In genomic region chr9:3330792-3331420, GRCh38 we compare ENCODE assay signal across 18 cellular contexts.
DNase-seq lines count a peak whose midpoint lies in the region; ATAC-seq and TF ChIP-seq lines count a peak whose summit lies in the region.
"Had no signal": no experiment of that assay in that cellular context is flagged by ENCODE, and none has a peak within 500 bp of the region (broad histone marks: within the 10 kb centered on the region; RNA-seq: fewer than 3 reads in every experiment).

No MANE protein-coding gene starts in this region.

- H3K27me3 ChIP-seq in IMR-90 (ENCODE audit: control insufficient read depth, insufficient read depth, low read length) (no peaks in the 10 kb centered on the region), kidney epithelial cell (ENCODE audit: control insufficient read depth, insufficient read depth, low read length) (no peaks in the 10 kb centered on the region)
- H3K27me3 ChIP-seq: ascending aorta, thyroid gland had no signal

- no peak overlapping the region for H3K23ac ChIP-seq in IMR-90 (ENCODE audit: low read depth, low read length)

- no peak overlapping the region for H3K18ac ChIP-seq in IMR-90 (ENCODE audit: low read depth, low read length)

- no peaks in the 10 kb centered on the region for H3K36me3 Mint-ChIP-seq in activated T-helper 1 cell treated with anti-CD3 and anti-CD28 coated beads, Interleukin-12 subunit alpha, Interleukin-12 subunit beta, Interleukin-2, Interleukin-4 antibody, amounts not matched to agents 30 ng/mL and 10 ng/mL and 1 ng/mL, durations not matched to agents 14 hours and 24 hours and 36 hours (ENCODE audit: low read depth)

- H3K79me1 ChIP-seq in IMR-90 (ENCODE audit: low read depth in 1 of 2, low read length in 2 of 2) = no peaks in the 10 kb centered on the region; a peak in 1 of 4 replicates

- DNase-seq in AG08395 (ENCODE audit: low spot score) (peak; percentile 35), IMR-90 (peak; percentile 82), astrocyte of the spinal cord (ENCODE audit: low read depth, low spot score) (peak; percentile 68), kidney epithelial cell (ENCODE audit: low read depth) (peak; percentile 1), OCI-M2 (lab: John Stamatoyannopoulos, UW; ENCODE audit: unreplicated experiment) (no peak), GOT3 (lab: John Stamatoyannopoulos, UW) (no peak)
- no peak for DNase-seq in activated T-helper 1 cell treated with anti-CD3 and anti-CD28 coated beads, Interleukin-12 subunit alpha, Interleukin-12 subunit beta, Interleukin-2, Interleukin-4 antibody, amounts not matched to agents 30 ng/mL and 10 ng/mL and 1 ng/mL, durations not matched to agents 14 hours and 24 hours and 36 hours (ENCODE audit: low spot score)
- no peak for DNase-seq in activated naive CD4-positive, alpha-beta T cell treated with anti-CD3 and anti-CD28 coated beads, Interleukin-2, amount 50 U/mL, for 16 hours
- DNase-seq: activated CD8-positive, alpha-beta T cell treated with anti-CD3 and anti-CD28 coated beads, Interleukin-2, amount 10 ng/mL, durations not matched to agents 7 days and 5 days; NCI-H1105; stimulated activated CD4-positive, alpha-beta T cell treated with anti-CD3 and anti-CD28 coated beads, Interleukin-2, amount 100 ng/mL, for 48 hours; stimulated activated CD8-positive, alpha-beta memory T cell treated with anti-CD3 and anti-CD28 coated beads, Interleukin-4, amount 100 ng/mL, for 48 hours; thyroid gland; WERI-Rb-1 had no signal

- H3K9ac ChIP-seq in IMR-90 (ENCODE audit: low read depth, low read length) = no peak overlapping the region

- no peak overlapping the region for H2AK9ac ChIP-seq in IMR-90 (replicated peaks; ENCODE audit: low read depth, low read length, poor library complexity)

- no peaks in the 10 kb centered on the region for H4K20me1 ChIP-seq in IMR-90 (ENCODE audit: insufficient read depth, low read length)

- no peak overlapping the region for H3K27ac Mint-ChIP-seq in activated T-helper 1 cell treated with anti-CD3 and anti-CD28 coated beads, Interleukin-12 subunit alpha, Interleukin-12 subunit beta, Interleukin-2, Interleukin-4 antibody, amounts not matched to agents 30 ng/mL and 10 ng/mL and 1 ng/mL, durations not matched to agents 14 hours and 24 hours and 36 hours
- H3K27ac Mint-ChIP-seq: activated CD8-positive, alpha-beta T cell treated with anti-CD3 and anti-CD28 coated beads, Interleukin-2, amount 10 ng/mL, durations not matched to agents 7 days and 5 days; activated T-helper 2 cell treated with anti-CD3 and anti-CD28 coated beads, Interferon-gamma antibody, Interleukin-2, Interleukin-4, amounts not matched to agents 10 μg/mL and 5 μg/mL and 100 μg/mL, durations not matched to agents 14 hours and 24 hours and 36 hours had no signal

- H2BK20ac ChIP-seq in IMR-90 (ENCODE audit: low read depth, low read length) = no peak overlapping the region

- H3K4me3 ChIP-seq in IMR-90 (ENCODE audit: insufficient read depth, low read depth, low read length) (no peak overlapping the region), astrocyte of the spinal cord (ENCODE audit: low read depth, low read length) (no peak overlapping the region), kidney epithelial cell (ENCODE audit: low read depth, low read length) (no peak overlapping the region)
- H3K4me3 ChIP-seq: ascending aorta, thyroid gland had no signal

- in situ Hi-C loops in IMR-90 (cut with MboI; ENCODE audit: low sequenced_read_pairs) (no loop called here), astrocyte of the spinal cord (cut with HindIII; ENCODE audit: low sequenced_read_pairs) (no loop called here)

- no peaks in the 10 kb centered on the region for H3K4me1 Mint-ChIP-seq in activated T-helper 1 cell treated with anti-CD3 and anti-CD28 coated beads, Interleukin-12 subunit alpha, Interleukin-12 subunit beta, Interleukin-2, Interleukin-4 antibody, amounts not matched to agents 30 ng/mL and 10 ng/mL and 1 ng/mL, durations not matched to agents 14 hours and 24 hours and 36 hours (ENCODE audit: low read depth)
- H3K4me1 Mint-ChIP-seq: neural crest cell had no signal

- no peak overlapping the region for H3K27ac ChIP-seq in IMR-90 (ENCODE audit: insufficient read depth, low read length)
- H3K27ac ChIP-seq: ascending aorta, thyroid gland, WERI-Rb-1 had no signal

- no peak overlapping the region for H3K4me3 Mint-ChIP-seq in activated T-helper 1 cell treated with anti-CD3 and anti-CD28 coated beads, Interleukin-12 subunit alpha, Interleukin-12 subunit beta, Interleukin-2, Interleukin-4 antibody, amounts not matched to agents 30 ng/mL and 10 ng/mL and 1 ng/mL, durations not matched to agents 14 hours and 24 hours and 36 hours
- H3K4me3 Mint-ChIP-seq: activated CD8-positive, alpha-beta T cell treated with anti-CD3 and anti-CD28 coated beads, Interleukin-2, amount 10 ng/mL, durations not matched to agents 7 days and 5 days; neural crest cell had no signal

- H2BK15ac ChIP-seq in IMR-90 (ENCODE audit: low read depth, low read length) = no peak overlapping the region

- H2AFZ ChIP-seq in IMR-90 (replicated peaks; ENCODE audit: low read length, poor library complexity) = no peak overlapping the region

- no peak overlapping the region for H2BK5ac ChIP-seq in IMR-90 (ENCODE audit: low read depth, low read length, poor library complexity, severe bottlenecking)

- no peaks in the 10 kb centered on the region for H3K9me1 ChIP-seq in IMR-90 (ENCODE audit: insufficient read depth, low read length)

- no peak overlapping the region for H4K8ac ChIP-seq in IMR-90 (ENCODE audit: low read depth in 2 of 2, low read length in 2 of 2)

- dilution Hi-C loops in IMR-90 (cut with HindIII; ENCODE audit: low sequenced_read_pairs, unreplicated experiment) = no loop called here

- no peak overlapping the region for H2BK120ac ChIP-seq in IMR-90 (ENCODE audit: low read depth, low read length)

- CTCF ChIA-PET in IMR-90 (lab: Yijun Ruan, JAX) = interaction anchor here (1.0 to 1.8 kb wide), 4 partner anchors 8 to 90 kb away, joined by 3 to 6 read pairs (median 4); no protein-coding TSS in a partner anchor

- H2AK5ac ChIP-seq in IMR-90 (ENCODE audit: low read depth, low read length) = no peak overlapping the region

- no peak overlapping the region for H3K14ac ChIP-seq in IMR-90 (replicated peaks; ENCODE audit: low read depth, low read length)

- no peak for TF ChIP-seq POLR2A in IMR-90 (IDR thresholded peaks at IDR 0.05; ENCODE audit: low read depth, low read length)

- TF ChIP-seq RAD21 in IMR-90 (IDR thresholded peaks at IDR 0.05; ENCODE audit: low read length) = no peak

- no peak overlapping the region for H3K4ac ChIP-seq in IMR-90 (ENCODE audit: low read depth, low read length)

- BruUV-seq in IMR-90 (replicated peaks; lab: Mats Ljungman, UMichigan) = no TSS peak

- H3K9me3 Mint-ChIP-seq in activated T-helper 1 cell treated with anti-CD3 and anti-CD28 coated beads, Interleukin-12 subunit alpha, Interleukin-12 subunit beta, Interleukin-2, Interleukin-4 antibody, amounts not matched to agents 30 ng/mL and 10 ng/mL and 1 ng/mL, durations not matched to agents 14 hours and 24 hours and 36 hours = no peaks in the 10 kb centered on the region
- H3K9me3 Mint-ChIP-seq: activated T-helper 2 cell treated with anti-CD3 and anti-CD28 coated beads, Interferon-gamma antibody, Interleukin-2, Interleukin-4, amounts not matched to agents 10 μg/mL and 5 μg/mL and 100 μg/mL, durations not matched to agents 14 hours and 24 hours and 36 hours; neural crest cell had no signal

- no peak overlapping the region for H4K91ac ChIP-seq in IMR-90 (ENCODE audit: insufficient read depth, low read depth, low read length)

- H3K4me1 ChIP-seq in IMR-90 (ENCODE audit: control insufficient read depth, insufficient read depth, low read length) = no peaks in the 10 kb centered on the region
- H3K4me1 ChIP-seq: ascending aorta had no signal

- no peak for TF ChIP-seq CTCF in IMR-90 (conservative IDR thresholded peaks at IDR 0.05; ENCODE audit: low read depth, low read length)
- no peak for TF ChIP-seq CTCF in astrocyte of the spinal cord (IDR thresholded peaks at IDR 0.05; ENCODE audit: low read depth, low read length)
- TF ChIP-seq CTCF in kidney epithelial cell (IDR thresholded peaks at IDR 0.05; ENCODE audit: insufficient read depth, low read length, poor library complexity, severe bottlenecking) = no peak

- intact Hi-C loops in IMR-90 (cut with micrococcal nuclease) = loop anchor here (5.0 kb wide), 1 partner anchor 116 kb away; no protein-coding TSS in a partner anchor
- intact Hi-C loops in activated T-helper 1 cell treated with anti-CD3 and anti-CD28 coated beads, Interleukin-12 subunit alpha, Interleukin-12 subunit beta, Interleukin-2, Interleukin-4 antibody, amounts not matched to agents 30 ng/mL and 10 ng/mL and 1 ng/mL, durations not matched to agents 14 hours and 24 hours and 36 hours (cut with micrococcal nuclease) = no loop called here

- no peaks in the 10 kb centered on the region for H3K36me3 ChIP-seq in IMR-90 (ENCODE audit: control insufficient read depth, insufficient read depth, low read length)
- no peaks in the 10 kb centered on the region for H3K36me3 ChIP-seq in kidney epithelial cell (ENCODE audit: control insufficient read depth, insufficient read depth, low read length)
- H3K36me3 ChIP-seq: ascending aorta, thyroid gland, WERI-Rb-1 had no signal

- POLR2A ChIA-PET in IMR-90 (lab: Charles Lee; ENCODE audit: unreplicated experiment) = no interaction called here

- no peak overlapping the region for H4K5ac ChIP-seq in IMR-90 (ENCODE audit: low read depth, low read length)

- no peaks in the 10 kb centered on the region for H3K27me3 Mint-ChIP-seq in activated T-helper 1 cell treated with anti-CD3 and anti-CD28 coated beads, Interleukin-12 subunit alpha, Interleukin-12 subunit beta, Interleukin-2, Interleukin-4 antibody, amounts not matched to agents 30 ng/mL and 10 ng/mL and 1 ng/mL, durations not matched to agents 14 hours and 24 hours and 36 hours (ENCODE audit: insufficient read depth)

- peak; percentile 24; the same call in 1 of the 2 replicates for ATAC-seq in IMR-90 (ENCODE audit: low read depth)
- ATAC-seq: activated CD8-positive, alpha-beta T cell treated with anti-CD3 and anti-CD28 coated beads, Interleukin-2, amount 10 ng/mL, durations not matched to agents 7 days and 5 days; sciatic nerve had no signal

- H3K4me2 ChIP-seq in IMR-90 (ENCODE audit: low read depth, low read length) = no peak overlapping the region

- no peak overlapping the region for H3K56ac ChIP-seq in IMR-90 (ENCODE audit: extremely low read depth, insufficient read depth, low read length)

- no peaks in the 10 kb centered on the region for H3K9me3 ChIP-seq in IMR-90 (ENCODE audit: control insufficient read depth, insufficient read depth, low read length)
- H3K9me3 ChIP-seq: ascending aorta, thyroid gland had no signal

TF ChIP-seq in IMR-90, 13 proteins besides CTCF, POLR2A, EP300 and RAD21 (continues in another document):
- no peak for TF ChIP-seq ELK1 (IDR thresholded peaks at IDR 0.05; ENCODE audit: borderline replicate concordance, low read depth, low read length)

Comparison
In these comparisons a context has a peak if more than half of its experiments do, and no peak if none do; other contexts are left out.
1. DNase-seq: peak in AG08395 (single experiment), IMR-90 (single experiment), astrocyte of the spinal cord (single experiment) and kidney epithelial cell (single experiment); none in OCI-M2 (single experiment), activated T-helper 1 cell treated with anti-CD3 and anti-CD28 coated beads, Interleukin-12 subunit alpha, Interleukin-12 subunit beta, Interleukin-2, Interleukin-4 antibody, amounts not matched to agents 30 ng/mL and 10 ng/mL and 1 ng/mL, durations not matched to agents 14 hours and 24 hours and 36 hours (single experiment), activated naive CD4-positive, alpha-beta T cell treated with anti-CD3 and anti-CD28 coated beads, Interleukin-2, amount 50 U/mL, for 16 hours (single experiment) and GOT3 (single experiment).